Comparison of ENCODE assay signal across 2 cellular contexts in the genomic region with DNA sequence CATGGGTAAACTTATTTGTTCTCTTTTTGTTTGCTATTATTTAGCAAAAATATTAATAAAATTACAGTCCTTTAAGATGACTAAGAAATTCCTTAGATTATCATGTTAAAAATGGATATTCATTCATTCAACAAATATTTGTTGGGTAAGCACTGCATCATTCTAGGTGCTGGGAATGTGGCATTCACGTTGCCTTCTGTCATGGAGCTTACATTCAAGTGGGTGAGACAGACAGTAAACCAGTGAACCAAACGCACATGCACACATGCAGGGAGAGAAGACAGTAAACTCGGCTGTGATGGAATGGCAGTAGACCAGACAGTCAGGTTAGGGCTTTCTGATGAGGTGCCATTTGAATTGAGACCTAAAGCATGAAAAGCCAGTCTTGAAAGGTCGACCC.
TF ChIP-seq lines count a peak whose summit lies in the region.

No MANE protein-coding gene starts in this region.

TF ChIP-seq in SK-N-SH, 30 proteins besides CTCF, POLR2A, EP300 and RAD21 (continued from another document):
- TF ChIP-seq, protein P1, sequence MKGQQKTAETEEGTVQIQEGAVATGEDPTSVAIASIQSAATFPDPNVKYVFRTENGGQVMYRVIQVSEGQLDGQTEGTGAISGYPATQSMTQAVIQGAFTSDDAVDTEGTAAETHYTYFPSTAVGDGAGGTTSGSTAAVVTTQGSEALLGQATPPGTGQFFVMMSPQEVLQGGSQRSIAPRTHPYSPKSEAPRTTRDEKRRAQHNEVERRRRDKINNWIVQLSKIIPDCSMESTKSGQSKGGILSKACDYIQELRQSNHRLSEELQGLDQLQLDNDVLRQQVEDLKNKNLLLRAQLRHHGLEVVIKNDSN (IDR thresholded peaks at IDR 0.05; ENCODE audit: borderline replicate concordance, low read depth) = no peak

TF ChIP-seq in SK-N-SH treated with all-trans-retinoic acid at 6 μM for 48 hours, 23 proteins besides CTCF, POLR2A, EP300 and RAD21 (continued from another document):
- TF ChIP-seq, protein P2, sequence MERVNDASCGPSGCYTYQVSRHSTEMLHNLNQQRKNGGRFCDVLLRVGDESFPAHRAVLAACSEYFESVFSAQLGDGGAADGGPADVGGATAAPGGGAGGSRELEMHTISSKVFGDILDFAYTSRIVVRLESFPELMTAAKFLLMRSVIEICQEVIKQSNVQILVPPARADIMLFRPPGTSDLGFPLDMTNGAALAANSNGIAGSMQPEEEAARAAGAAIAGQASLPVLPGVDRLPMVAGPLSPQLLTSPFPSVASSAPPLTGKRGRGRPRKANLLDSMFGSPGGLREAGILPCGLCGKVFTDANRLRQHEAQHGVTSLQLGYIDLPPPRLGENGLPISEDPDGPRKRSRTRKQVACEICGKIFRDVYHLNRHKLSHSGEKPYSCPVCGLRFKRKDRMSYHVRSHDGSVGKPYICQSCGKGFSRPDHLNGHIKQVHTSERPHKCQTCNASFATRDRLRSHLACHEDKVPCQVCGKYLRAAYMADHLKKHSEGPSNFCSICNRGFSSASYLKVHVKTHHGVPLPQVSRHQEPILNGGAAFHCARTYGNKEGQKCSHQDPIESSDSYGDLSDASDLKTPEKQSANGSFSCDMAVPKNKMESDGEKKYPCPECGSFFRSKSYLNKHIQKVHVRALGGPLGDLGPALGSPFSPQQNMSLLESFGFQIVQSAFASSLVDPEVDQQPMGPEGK (CRISPR knock-in tag; IDR thresholded peaks at IDR 0.05; ENCODE audit: borderline replicate concordance) = no peak
- no peak for TF ChIP-seq ZNF565 (CRISPR knock-in tag; conservative IDR thresholded peaks at IDR 0.05; ENCODE audit: low read depth)
